ENCODE assay signal across 8 cellular contexts in the genomic region with DNA sequence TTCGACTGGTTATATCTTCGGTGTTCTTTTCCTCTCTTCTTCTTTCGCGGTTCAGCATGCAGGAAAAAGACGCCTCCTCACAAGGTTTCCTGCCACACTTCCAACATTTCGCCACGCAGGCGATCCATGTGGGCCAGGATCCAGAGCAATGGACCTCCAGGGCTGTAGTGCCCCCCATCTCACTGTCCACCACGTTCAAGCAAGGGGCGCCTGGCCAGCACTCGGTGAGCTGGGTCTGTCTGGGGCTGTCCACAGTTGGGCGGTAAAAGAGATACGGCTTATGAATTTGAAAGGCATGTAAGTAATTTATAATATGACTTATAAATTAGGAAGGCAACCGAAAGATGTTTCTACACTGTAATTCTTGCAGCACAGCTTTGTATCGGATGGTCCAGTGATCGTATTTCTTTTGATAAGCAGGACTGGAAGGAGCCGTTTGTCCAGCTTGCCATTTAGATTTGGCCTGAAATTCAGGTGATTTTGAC. TPM values are rescaled to one million over a fixed set of nuclear protein-coding genes. Genes with fewer than 3 reads are reported as not detected.
DNase-seq lines count a peak whose midpoint lies in the region; ATAC-seq and TF ChIP-seq lines count a peak whose summit lies in the region.

No MANE protein-coding gene starts in this region.

- H3K27me3 ChIP-seq in ACC112 (ENCODE audit: insufficient read depth, low read length): no peaks in the 10 kb centered on the region
- no peaks in the 10 kb centered on the region for H3K27me3 ChIP-seq in RWPE2 (ENCODE audit: insufficient read depth, poor library complexity, severe bottlenecking)

- peaks cover 4% of the 10 kb centered on the region for H3K27me3 Mint-ChIP-seq in nephron progenitor cell (ENCODE audit: low read depth, poor library complexity)

- H3K4me3 Mint-ChIP-seq in nephron progenitor cell: peak overlapping the region; percentile 98

- TF ChIP-seq CTCF in RWPE2 (IDR thresholded peaks at IDR 0.05; ENCODE audit: poor library complexity, severe bottlenecking) (no peak), epithelial cell of proximal tubule (conservative IDR thresholded peaks at IDR 0.05; ENCODE audit: low read depth, low read length) (no peak), nephron progenitor cell (IDR thresholded peaks at IDR 0.05) (no peak)

- H3K36me3 ChIP-seq in ACC112 (ENCODE audit: insufficient read depth, low read length): no peaks in the 10 kb centered on the region
- H3K36me3 ChIP-seq in RWPE2 (ENCODE audit: low read depth): peaks cover 4% of the 10 kb centered on the region; the same call in 1 of the 2 replicates

- DNase-seq in RWPE2 (ENCODE audit: low spot score) (no peak), epithelial cell of proximal tubule (ENCODE audit: low read depth) (no peak), nephron progenitor cell (no peak), SW480 (ENCODE audit: low spot score) (no peak), NAMALWA (ENCODE audit: low spot score) (no peak)

- peak overlapping the region; percentile 95 for H2AFZ ChIP-seq in ACC112 (ENCODE audit: low read length, unreplicated experiment)

- H3K9me3 ChIP-seq in RWPE2 (ENCODE audit: severe bottlenecking): no peaks in the 10 kb centered on the region

- H3K36me3 Mint-ChIP-seq in nephron progenitor cell (ENCODE audit: low read depth): no peaks in the 10 kb centered on the region

- H3K27ac ChIP-seq in ACC112 (ENCODE audit: low read depth, low read length) (peak overlapping the region; percentile 85), RWPE2 (ENCODE audit: poor library complexity, severe bottlenecking) (peak overlapping the region; percentile 29)

- H3K4me1 Mint-ChIP-seq in nephron progenitor cell: peaks cover 25% of the 10 kb centered on the region

- peaks cover 4% of the 10 kb centered on the region for H3K4me1 ChIP-seq in ACC112 (ENCODE audit: control insufficient read depth, insufficient read depth, low read length, unreplicated experiment)
- H3K4me1 ChIP-seq in RWPE2 (ENCODE audit: insufficient read depth, poor library complexity, severe bottlenecking): peaks cover 5% of the 10 kb centered on the region

- ATAC-seq in GM21360 (IDR thresholded peaks at IDR 0.05; ENCODE audit: unreplicated experiment) (peak; percentile 5), RWPE2 (ENCODE audit: low read depth) (peak; percentile 35), HG02571 (IDR thresholded peaks at IDR 0.05; ENCODE audit: unreplicated experiment) (no peak)

- H3K4me3 ChIP-seq in ACC112 (ENCODE audit: low read depth, low read length) (peak overlapping the region; percentile 99), RWPE2 (ENCODE audit: severe bottlenecking) (peak overlapping the region; percentile 48), epithelial cell of proximal tubule (ENCODE audit: low read depth, low read length) (peak overlapping the region; percentile 79)

- H3K27ac Mint-ChIP-seq in nephron progenitor cell: peak overlapping the region; percentile 99

- no peaks in the 10 kb centered on the region for H3K9me3 Mint-ChIP-seq in nephron progenitor cell

- H3K79me2 ChIP-seq in ACC112 (ENCODE audit: control insufficient read depth, insufficient read depth, low read length, unreplicated experiment): no peaks in the 10 kb centered on the region

RNA-seq across cellular contexts. Expression of gene CTH, which starts 0.3 kb away (rescaled TPM):
- 2.8 and 3.7 TPM in 2 replicates for total RNA-seq in epithelial cell of proximal tubule

RNA-seq across cellular contexts. Expression of gene ANKRD13C, which starts 56.9 kb away (rescaled TPM):
- 12.7 and 13.3 TPM in 2 replicates for total RNA-seq in epithelial cell of proximal tubule

Comparison
In these comparisons a context has a peak if more than half of its experiments do, and no peak if none do; other contexts are left out.
1. H3K4me3 ChIP-seq: peak in every context shown above with its lines; median percentile 99 in ACC112; 79 in epithelial cell of proximal tubule; 48 in RWPE2.